ENCODE assay signal across 9 cellular contexts in genomic region chr4:145734051-145734450, GRCh38. TPM values are rescaled to one million over a fixed set of nuclear protein-coding genes. Genes with fewer than 3 reads are reported as not detected.
DNase-seq lines count a peak whose midpoint lies in the region; ATAC-seq and TF ChIP-seq lines count a peak whose summit lies in the region.
"Had no signal": no experiment of that assay in that cellular context is flagged by ENCODE, and none has a peak within 500 bp of the region (broad histone marks: within the 10 kb centered on the region; RNA-seq: fewer than 3 reads in every experiment).

No MANE protein-coding gene starts in this region.

- H3K4me3 ChIP-seq in fibroblast of villous mesenchyme (ENCODE audit: low read depth, low read length) = no peak overlapping the region
- H3K4me3 ChIP-seq in skeletal muscle cell (ENCODE audit: low read depth, low read length) = peak overlapping the region; percentile 14

- ATAC-seq in HG02973 (IDR thresholded peaks at IDR 0.05; ENCODE audit: unreplicated experiment) (no peak), HG03520 (IDR thresholded peaks at IDR 0.05; ENCODE audit: unreplicated experiment) (no peak), HG03175 (IDR thresholded peaks at IDR 0.05; ENCODE audit: unreplicated experiment) (no peak)

- peak overlapping the region; percentile 76 for H3K27ac ChIP-seq in VCaP

- DNase-seq in G401 (ENCODE audit: low spot score) (peak; percentile 47), fibroblast of villous mesenchyme (ENCODE audit: low read depth) (peak; percentile 6), skeletal muscle cell (ENCODE audit: low read depth) (no peak), kidney tubule cell (ENCODE audit: low spot score) (no peak)
- DNase-seq: activated CD4-positive, CD25-positive, alpha-beta regulatory T cell had no signal

- in situ Hi-C loops in G401 (cut with HindIII; ENCODE audit: low sequenced_read_pairs) = no loop called here

- TF ChIP-seq CTCF in VCaP (conservative IDR thresholded peaks at IDR 0.05) (no peak), fibroblast of villous mesenchyme (IDR thresholded peaks at IDR 0.05; ENCODE audit: insufficient read depth, low read depth, low read length) (no peak)

RNA-seq across cellular contexts. Expression of gene C4orf51, which starts 54.1 kb away (rescaled TPM):
- total RNA-seq in G401 (2014; rRNA removed; shearing (Covaris generic)) = not detected in 2 replicates
- total RNA-seq in fibroblast of villous mesenchyme = not detected in 2 replicates

Comparison
In these comparisons a context has a peak if more than half of its experiments do, and no peak if none do; other contexts are left out.
1. DNase-seq: peak in G401 (single experiment) and fibroblast of villous mesenchyme (single experiment); none in skeletal muscle cell (single experiment) and kidney tubule cell (single experiment).